In the genomic region with DNA sequence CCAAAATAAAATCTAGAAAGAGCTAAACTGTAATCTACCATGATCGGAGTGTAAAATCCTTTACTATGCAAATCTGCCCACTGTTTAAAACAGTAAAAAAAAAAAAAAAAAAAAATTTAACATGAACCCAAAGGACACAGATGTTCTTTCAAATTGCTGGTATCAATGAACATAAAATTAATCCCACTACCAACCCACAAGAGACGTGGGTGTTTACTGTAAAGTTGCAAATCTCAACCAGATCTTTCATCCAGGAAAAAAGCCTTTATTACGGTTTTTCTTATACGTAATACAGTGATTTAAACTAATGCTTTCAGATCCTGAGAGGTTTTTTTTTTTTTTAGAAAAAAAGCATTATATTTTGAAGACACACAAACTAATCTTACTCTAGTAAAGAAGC, we compare ENCODE assay signal across 11 cellular contexts.
"Had no signal": no experiment of that assay in that cellular context is flagged by ENCODE, and none has a peak within 500 bp of the region (broad histone marks: within the 10 kb centered on the region; RNA-seq: fewer than 3 reads in every experiment).

No MANE protein-coding gene starts in this region.

- ATAC-seq: activated naive CD8-positive, alpha-beta T cell treated with anti-CD3 and anti-CD28 coated beads, Interleukin-2, amount 50 U/mL, for 24 hours; naive thymus-derived CD4-positive, alpha-beta T cell had no signal

- H3K27ac ChIP-seq: ascending aorta, esophagus squamous epithelium, testis had no signal

- H3K27me3 ChIP-seq: ascending aorta, esophagus squamous epithelium, testis had no signal

- DNase-seq: activated CD4-positive, alpha-beta memory T cell treated with anti-CD3 and anti-CD28 coated beads for 36 hours; activated CD4-positive, alpha-beta T cell treated with anti-CD3 and anti-CD28 coated beads for 1 hour; activated naive CD8-positive, alpha-beta T cell treated with anti-CD3 and anti-CD28 coated beads, Interleukin-2, amount 50 U/mL, for 24 hours; activated T-cell treated with anti-CD3 and anti-CD28 coated beads, Interleukin-2, amount 50 U/mL, for 48 hours; esophagus squamous epithelium; foreskin fibroblast; mammary epithelial cell; naive thymus-derived CD4-positive, alpha-beta T cell; stimulated activated CD4-positive, alpha-beta T cell treated with anti-CD3 and anti-CD28 coated beads, Interleukin-4, amount 100 ng/mL, for 1 hour; testis had no signal

- H3K9me3 ChIP-seq: ascending aorta, esophagus squamous epithelium, testis had no signal

- H3K4me3 ChIP-seq: ascending aorta, esophagus squamous epithelium had no signal

- H3K4me1 ChIP-seq: testis had no signal

- H3K36me3 ChIP-seq: ascending aorta, esophagus squamous epithelium had no signal
